In genomic region chr4:173073939-173074500, GRCh38 we compare ENCODE assay signal across 14 cellular contexts.
DNase-seq lines count a peak whose midpoint lies in the region; ATAC-seq and TF ChIP-seq lines count a peak whose summit lies in the region.
"Had no signal": no experiment of that assay in that cellular context is flagged by ENCODE, and none has a peak within 500 bp of the region (broad histone marks: within the 10 kb centered on the region; RNA-seq: fewer than 3 reads in every experiment).

No MANE protein-coding gene starts in this region.

- no peaks in the 10 kb centered on the region for H3K27me3 ChIP-seq in SK-N-SH (ENCODE audit: insufficient read depth)
- no peaks in the 10 kb centered on the region for H3K27me3 ChIP-seq in colonic mucosa
- H3K27me3 ChIP-seq in mesendoderm (ENCODE audit: insufficient read depth, low read length, poor library complexity) = no peaks in the 10 kb centered on the region
- H3K27me3 ChIP-seq: sigmoid colon, upper lobe of right lung had no signal

- no peak overlapping the region for H3K9ac ChIP-seq in SK-N-SH
- H3K9ac ChIP-seq in colonic mucosa (ENCODE audit: low read depth in 2 of 2, low read length in 2 of 2) = peak overlapping the region in 1 of 2 donors; percentile 19
- no peak overlapping the region for H3K9ac ChIP-seq in mesendoderm (ENCODE audit: low read length)

- H3K36me3 ChIP-seq in SK-N-SH (replicated peaks in 1 of 2; ENCODE audit: control insufficient read depth in 1 of 2, insufficient read depth in 2 of 2, low read length in 1 of 2) = no peaks in the 10 kb centered on the region
- H3K36me3 ChIP-seq in colonic mucosa = no peaks in the 10 kb centered on the region
- H3K36me3 ChIP-seq in mesendoderm (ENCODE audit: control insufficient read depth, insufficient read depth, low read length) = no peaks in the 10 kb centered on the region
- H3K36me3 ChIP-seq: sigmoid colon, upper lobe of right lung had no signal

- H3K56ac ChIP-seq in mesendoderm (ENCODE audit: low read length) = no peak overlapping the region

- H4K5ac ChIP-seq in mesendoderm (ENCODE audit: low read length) = no peak overlapping the region

- peak; percentile 30 for ATAC-seq in SK-N-SH treated with all-trans-retinoic acid at 6 μM for 48 hours
- ATAC-seq in GM18502 (IDR thresholded peaks at IDR 0.05; ENCODE audit: poor library complexity, unreplicated experiment) = no peak
- ATAC-seq: stimulated activated naive B cell treated with anti-CD40 and anti-IgM and Interleukin-4, amounts not matched to agents 10 μg/mL and 1 μg/mL and 100 μg/mL, for 72 hours; upper lobe of right lung had no signal

- no peak overlapping the region for H2BK120ac ChIP-seq in mesendoderm (ENCODE audit: low read depth, low read length)

- no peak for TF ChIP-seq RAD21 in SK-N-SH (IDR thresholded peaks at IDR 0.05; ENCODE audit: low read length)

- H3K4me1 ChIP-seq in SK-N-SH (ENCODE audit: control insufficient read depth in 1 of 2, insufficient read depth in 2 of 2, low read depth in 1 of 2, low read length in 1 of 2) = no peaks in the 10 kb centered on the region; a peak in 1 of 4 replicates
- H3K4me1 ChIP-seq in colonic mucosa = no peaks in the 10 kb centered on the region
- H3K4me1 ChIP-seq in mesendoderm (ENCODE audit: control insufficient read depth, low read depth, low read length) = peaks cover 2% of the 10 kb centered on the region
- H3K4me1 ChIP-seq: upper lobe of right lung had no signal

- 73% methylated on average over 1 of the region's 1 CpG for WGBS in SK-N-SH (ENCODE audit: low lambda C conversion rate)
- no CpG with 5 or more reads among the region's 1 CpG for WGBS in mesendoderm (ENCODE audit: extremely low coverage, insufficient coverage, low lambda C conversion rate)

- no peak overlapping the region for H3K23ac ChIP-seq in mesendoderm (ENCODE audit: low read length)

- H3K27ac ChIP-seq in SK-N-SH (ENCODE audit: low read depth in 2 of 2, low read length in 1 of 2) (no peak overlapping the region; a peak in 1 of 4 replicates), colonic mucosa (peak overlapping the region; percentile 44), mesendoderm (ENCODE audit: low read depth, low read length) (peak overlapping the region; percentile 58)
- H3K27ac ChIP-seq: sigmoid colon, upper lobe of right lung had no signal

- H4K20me1 ChIP-seq in SK-N-SH (ENCODE audit: insufficient read depth) = no peaks in the 10 kb centered on the region

- no peak overlapping the region for H2AFZ ChIP-seq in SK-N-SH (ENCODE audit: low read depth)

- no peak overlapping the region for H3K18ac ChIP-seq in mesendoderm (ENCODE audit: low read length)

- no peak overlapping the region for H4K8ac ChIP-seq in mesendoderm (ENCODE audit: low read depth, low read length)

- no peak for TF ChIP-seq CTCF in SK-N-SH (IDR thresholded peaks at IDR 0.05)
- TF ChIP-seq CTCF in colonic mucosa (IDR thresholded peaks at IDR 0.05) = no peak

- no peak overlapping the region for H2BK5ac ChIP-seq in mesendoderm (ENCODE audit: low read length)

- H2BK15ac ChIP-seq in mesendoderm (replicated peaks; ENCODE audit: low read depth) = no peak overlapping the region

- H3K9me2 ChIP-seq in SK-N-SH = no peaks in the 10 kb centered on the region

- H3K79me1 ChIP-seq in mesendoderm (ENCODE audit: low read length) = no peaks in the 10 kb centered on the region

- POLR2A ChIA-PET in SK-N-SH (lab: Yijun Ruan, JAX) = no interaction called here

- H3K79me2 ChIP-seq in SK-N-SH (ENCODE audit: insufficient read depth) (no peaks in the 10 kb centered on the region), mesendoderm (ENCODE audit: control insufficient read depth, insufficient read depth, low read length) (no peaks in the 10 kb centered on the region)

- H3K4me3 ChIP-seq in SK-N-SH (ENCODE audit: low read depth in 2 of 2, low read length in 1 of 2) = no peak overlapping the region
- no peak overlapping the region for H3K4me3 ChIP-seq in colonic mucosa
- H3K4me3 ChIP-seq in mesendoderm (ENCODE audit: low read length) = no peak overlapping the region
- H3K4me3 ChIP-seq: sigmoid colon, upper lobe of right lung had no signal

- H3K9me3 ChIP-seq in SK-N-SH (peaks cover 5% of the 10 kb centered on the region; the same call in 1 of the 2 replicates), colonic mucosa (no peaks in the 10 kb centered on the region)
- H3K9me3 ChIP-seq: upper lobe of right lung had no signal

- no peak overlapping the region for H3K4ac ChIP-seq in mesendoderm (ENCODE audit: low read depth, low read length)

- no peak overlapping the region for H2AK5ac ChIP-seq in mesendoderm (ENCODE audit: low read length)

- no peak for DNase-seq in SK-N-SH
- DNase-seq in colonic mucosa = no peak
- no peak for DNase-seq in mesendoderm
- no peak for DNase-seq in HUDEP-2 (lab: John Stamatoyannopoulos, UW; ENCODE audit: unreplicated experiment in 76 of 76)
- DNase-seq in 8988T = no peak
- DNase-seq in T-helper 9 cell = no peak
- DNase-seq: activated CD4-positive, alpha-beta T cell treated with anti-CD3 and anti-CD28 coated beads for 1 hour; NCI-H1105 treated with DMSO at 0.1 percent for 48 hours; NCI-H2107; sigmoid colon; stimulated activated naive B cell treated with anti-CD40 and anti-IgM and Interleukin-4, amounts not matched to agents 10 μg/mL and 1 μg/mL and 100 μg/mL, for 72 hours; upper lobe of right lung had no signal

- intact Hi-C loops in colonic mucosa (cut with DNase I) = no loop called here

- TF ChIP-seq EP300 in SK-N-SH (IDR thresholded peaks at IDR 0.05; ENCODE audit: borderline replicate concordance in 1 of 2, low read depth in 1 of 2, low read length in 1 of 2) = no peak

- CTCF ChIA-PET in SK-N-SH (lab: Yijun Ruan, JAX) = no interaction called here

- H3F3A ChIP-seq in SK-N-SH (replicated peaks; ENCODE audit: insufficient read depth) = no peaks in the 10 kb centered on the region

- H3K4me2 ChIP-seq in SK-N-SH = no peak overlapping the region
- H3K4me2 ChIP-seq in mesendoderm (ENCODE audit: low read length) = no peak overlapping the region

TF ChIP-seq in SK-N-SH treated with all-trans-retinoic acid at 6 μM for 48 hours, 23 proteins besides CTCF, POLR2A, EP300 and RAD21 (continues in another document):
- TF ChIP-seq OSR1 (CRISPR knock-in tag; IDR thresholded peaks at IDR 0.05) (no peak), ZFP30 (CRISPR knock-in tag; IDR thresholded peaks at IDR 0.05) (no peak), ISL1 (CRISPR knock-in tag; IDR thresholded peaks at IDR 0.05) (no peak), ARNTL (CRISPR knock-in tag; IDR thresholded peaks at IDR 0.05; ENCODE audit: borderline replicate concordance, low read depth) (no peak), TSHZ2 (CRISPR knock-in tag; IDR thresholded peaks at IDR 0.05) (no peak), SNAI2 (CRISPR knock-in tag; IDR thresholded peaks at IDR 0.05) (no peak), RARB (CRISPR knock-in tag; IDR thresholded peaks at IDR 0.05) (no peak)

TF ChIP-seq in SK-N-SH, 30 proteins besides CTCF, POLR2A, EP300 and RAD21 (continues in another document):
- TF ChIP-seq MXI1 (IDR thresholded peaks at IDR 0.05; ENCODE audit: low read depth, low read length) (no peak), FOXM1 (IDR thresholded peaks at IDR 0.05; ENCODE audit: low read depth) (no peak), MEF2A (IDR thresholded peaks at IDR 0.05; ENCODE audit: borderline replicate concordance, low read depth) (no peak), REST (IDR thresholded peaks at IDR 0.05; ENCODE audit: low read depth, low read length) (no peak), GABPA (IDR thresholded peaks at IDR 0.05; ENCODE audit: low read depth) (no peak), USF1 (IDR thresholded peaks at IDR 0.05; ENCODE audit: borderline replicate concordance, low read depth) (no peak), ELF1 (IDR thresholded peaks at IDR 0.05) (no peak)

Comparison
In these comparisons a context has a peak if more than half of its experiments do, and no peak if none do; other contexts are left out.
1. H3K27ac ChIP-seq: peak in colonic mucosa (single experiment) and mesendoderm (single experiment); none in SK-N-SH (0 of 2).